Comparison of ENCODE assay signal across 1 cellular context in the genomic region with DNA sequence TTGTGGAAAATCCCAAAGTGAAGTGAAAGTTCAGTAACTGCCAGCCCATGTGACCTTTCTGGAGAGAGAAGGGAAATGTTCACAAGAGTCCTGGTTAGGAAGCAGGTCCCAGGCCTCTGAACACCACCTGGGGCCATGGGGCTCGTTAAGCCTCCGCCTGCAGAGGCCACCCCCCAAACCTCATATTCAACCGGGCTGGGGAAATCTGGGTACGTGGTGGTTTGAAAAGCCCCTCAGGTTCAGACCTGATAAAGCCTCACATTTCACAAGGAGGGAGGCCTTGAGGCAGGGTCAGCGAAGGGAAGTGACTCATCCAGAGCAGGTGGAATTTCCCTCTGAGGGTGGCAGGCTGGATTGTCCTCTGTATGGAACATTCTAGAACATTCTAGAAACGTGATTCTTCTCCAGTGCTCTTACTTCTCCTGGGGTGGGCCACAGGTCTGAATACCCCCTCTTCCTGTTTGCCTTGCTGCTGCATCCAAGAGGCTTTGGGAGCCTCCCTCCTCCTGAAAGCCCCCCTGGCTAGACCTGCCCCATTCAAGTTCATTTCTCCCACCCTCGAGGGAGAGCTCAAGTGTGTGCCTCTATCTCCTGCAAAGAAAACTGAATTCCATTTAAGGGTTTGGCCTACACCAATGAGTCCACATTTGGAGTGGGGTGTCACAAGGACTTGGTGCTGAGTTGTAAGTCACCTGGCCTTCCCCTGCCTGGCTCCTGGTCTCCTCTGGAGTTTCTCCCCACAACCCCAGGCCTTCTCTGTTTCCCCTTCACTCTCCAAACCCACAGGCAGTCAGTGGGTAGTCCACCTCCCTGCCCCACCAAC.
A peak's percentile ranks its signal among the peaks of the same experiment; 100 is the strongest.
TF ChIP-seq lines count a peak whose summit lies in the region.

No MANE protein-coding gene starts in this region.

TF ChIP-seq in HepG2, 621 proteins besides CTCF, POLR2A, EP300 and RAD21:
- no peak for TF ChIP-seq ZNF34 (CRISPR knock-in tag; IDR thresholded peaks at IDR 0.05; ENCODE audit: borderline replicate concordance)
- peak; percentile 45 for TF ChIP-seq AGO2 (optimal IDR thresholded peaks at IDR 0.05; ENCODE audit: low read depth, low read length)
- no peak for TF ChIP-seq ISL2 (CRISPR knock-in tag; IDR thresholded peaks at IDR 0.05)
- TF ChIP-seq, protein P1, sequence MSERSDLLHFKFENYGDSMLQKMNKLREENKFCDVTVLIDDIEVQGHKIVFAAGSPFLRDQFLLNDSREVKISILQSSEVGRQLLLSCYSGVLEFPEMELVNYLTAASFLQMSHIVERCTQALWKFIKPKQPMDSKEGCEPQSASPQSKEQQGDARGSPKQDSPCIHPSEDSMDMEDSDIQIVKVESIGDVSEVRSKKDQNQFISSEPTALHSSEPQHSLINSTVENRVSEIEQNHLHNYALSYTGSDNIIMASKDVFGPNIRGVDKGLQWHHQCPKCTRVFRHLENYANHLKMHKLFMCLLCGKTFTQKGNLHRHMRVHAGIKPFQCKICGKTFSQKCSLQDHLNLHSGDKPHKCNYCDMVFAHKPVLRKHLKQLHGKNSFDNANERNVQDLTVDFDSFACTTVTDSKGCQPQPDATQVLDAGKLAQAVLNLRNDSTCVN (CRISPR knock-in tag; IDR thresholded peaks at IDR 0.05; ENCODE audit: borderline replicate concordance), result peak; percentile 93
- TF ChIP-seq HNRNPLL (IDR thresholded peaks at IDR 0.05; ENCODE audit: low read depth, low read length, poor library complexity, severe bottlenecking), result no peak
- TF ChIP-seq AKAP8 (CRISPR knock-in tag; IDR thresholded peaks at IDR 0.05), result no peak
- TF ChIP-seq ZBTB42 (CRISPR knock-in tag; IDR thresholded peaks at IDR 0.05), result no peak
- TF ChIP-seq, protein P2, sequence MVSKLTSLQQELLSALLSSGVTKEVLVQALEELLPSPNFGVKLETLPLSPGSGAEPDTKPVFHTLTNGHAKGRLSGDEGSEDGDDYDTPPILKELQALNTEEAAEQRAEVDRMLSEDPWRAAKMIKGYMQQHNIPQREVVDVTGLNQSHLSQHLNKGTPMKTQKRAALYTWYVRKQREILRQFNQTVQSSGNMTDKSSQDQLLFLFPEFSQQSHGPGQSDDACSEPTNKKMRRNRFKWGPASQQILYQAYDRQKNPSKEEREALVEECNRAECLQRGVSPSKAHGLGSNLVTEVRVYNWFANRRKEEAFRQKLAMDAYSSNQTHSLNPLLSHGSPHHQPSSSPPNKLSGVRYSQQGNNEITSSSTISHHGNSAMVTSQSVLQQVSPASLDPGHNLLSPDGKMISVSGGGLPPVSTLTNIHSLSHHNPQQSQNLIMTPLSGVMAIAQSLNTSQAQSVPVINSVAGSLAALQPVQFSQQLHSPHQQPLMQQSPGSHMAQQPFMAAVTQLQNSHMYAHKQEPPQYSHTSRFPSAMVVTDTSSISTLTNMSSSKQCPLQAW (CRISPR knock-in tag; IDR thresholded peaks at IDR 0.05), result 0 out of 2 replicates have a peak, but pooled peaks have one; percentile 5
- peak; percentile 81 for TF ChIP-seq FOSL2 (CRISPR knock-in tag; IDR thresholded peaks at IDR 0.05)
- no peak for TF ChIP-seq GZF1 (CRISPR knock-in tag; IDR thresholded peaks at IDR 0.05)
- TF ChIP-seq RBFOX2 (IDR thresholded peaks at IDR 0.05; ENCODE audit: low read depth, low read length), result peak; percentile 34; the same call in 1 of the 2 replicates
- peak; percentile 33; the same call in 1 of the 2 replicates for TF ChIP-seq POLR2G (IDR thresholded peaks at IDR 0.05; ENCODE audit: low read depth, low read length)
- TF ChIP-seq, protein P3, sequence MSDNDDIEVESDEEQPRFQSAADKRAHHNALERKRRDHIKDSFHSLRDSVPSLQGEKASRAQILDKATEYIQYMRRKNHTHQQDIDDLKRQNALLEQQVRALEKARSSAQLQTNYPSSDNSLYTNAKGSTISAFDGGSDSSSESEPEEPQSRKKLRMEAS (IDR thresholded peaks at IDR 0.05), result 0 out of 2 replicates have a peak, but pooled peaks have one; percentile 19
- TF ChIP-seq, protein P4, sequence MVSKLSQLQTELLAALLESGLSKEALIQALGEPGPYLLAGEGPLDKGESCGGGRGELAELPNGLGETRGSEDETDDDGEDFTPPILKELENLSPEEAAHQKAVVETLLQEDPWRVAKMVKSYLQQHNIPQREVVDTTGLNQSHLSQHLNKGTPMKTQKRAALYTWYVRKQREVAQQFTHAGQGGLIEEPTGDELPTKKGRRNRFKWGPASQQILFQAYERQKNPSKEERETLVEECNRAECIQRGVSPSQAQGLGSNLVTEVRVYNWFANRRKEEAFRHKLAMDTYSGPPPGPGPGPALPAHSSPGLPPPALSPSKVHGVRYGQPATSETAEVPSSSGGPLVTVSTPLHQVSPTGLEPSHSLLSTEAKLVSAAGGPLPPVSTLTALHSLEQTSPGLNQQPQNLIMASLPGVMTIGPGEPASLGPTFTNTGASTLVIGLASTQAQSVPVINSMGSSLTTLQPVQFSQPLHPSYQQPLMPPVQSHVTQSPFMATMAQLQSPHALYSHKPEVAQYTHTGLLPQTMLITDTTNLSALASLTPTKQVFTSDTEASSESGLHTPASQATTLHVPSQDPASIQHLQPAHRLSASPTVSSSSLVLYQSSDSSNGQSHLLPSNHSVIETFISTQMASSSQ (IDR thresholded peaks at IDR 0.05; ENCODE audit: low read depth), result no peak
- TF ChIP-seq, protein P4 (CRISPR knock-in tag; IDR thresholded peaks at IDR 0.05; ENCODE audit: borderline replicate concordance), result no peak
- peak; percentile 21 for TF ChIP-seq HNRNPH1 (optimal IDR thresholded peaks at IDR 0.05; ENCODE audit: low read depth, low read length)
- TF ChIP-seq, protein P5, sequence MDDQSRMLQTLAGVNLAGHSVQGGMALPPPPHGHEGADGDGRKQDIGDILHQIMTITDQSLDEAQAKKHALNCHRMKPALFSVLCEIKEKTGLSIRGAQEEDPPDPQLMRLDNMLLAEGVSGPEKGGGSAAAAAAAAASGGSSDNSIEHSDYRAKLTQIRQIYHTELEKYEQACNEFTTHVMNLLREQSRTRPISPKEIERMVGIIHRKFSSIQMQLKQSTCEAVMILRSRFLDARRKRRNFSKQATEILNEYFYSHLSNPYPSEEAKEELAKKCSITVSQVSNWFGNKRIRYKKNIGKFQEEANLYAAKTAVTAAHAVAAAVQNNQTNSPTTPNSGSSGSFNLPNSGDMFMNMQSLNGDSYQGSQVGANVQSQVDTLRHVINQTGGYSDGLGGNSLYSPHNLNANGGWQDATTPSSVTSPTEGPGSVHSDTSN (CRISPR knock-in tag; IDR thresholded peaks at IDR 0.05; ENCODE audit: borderline replicate concordance), result no peak
- TF ChIP-seq, protein P6, sequence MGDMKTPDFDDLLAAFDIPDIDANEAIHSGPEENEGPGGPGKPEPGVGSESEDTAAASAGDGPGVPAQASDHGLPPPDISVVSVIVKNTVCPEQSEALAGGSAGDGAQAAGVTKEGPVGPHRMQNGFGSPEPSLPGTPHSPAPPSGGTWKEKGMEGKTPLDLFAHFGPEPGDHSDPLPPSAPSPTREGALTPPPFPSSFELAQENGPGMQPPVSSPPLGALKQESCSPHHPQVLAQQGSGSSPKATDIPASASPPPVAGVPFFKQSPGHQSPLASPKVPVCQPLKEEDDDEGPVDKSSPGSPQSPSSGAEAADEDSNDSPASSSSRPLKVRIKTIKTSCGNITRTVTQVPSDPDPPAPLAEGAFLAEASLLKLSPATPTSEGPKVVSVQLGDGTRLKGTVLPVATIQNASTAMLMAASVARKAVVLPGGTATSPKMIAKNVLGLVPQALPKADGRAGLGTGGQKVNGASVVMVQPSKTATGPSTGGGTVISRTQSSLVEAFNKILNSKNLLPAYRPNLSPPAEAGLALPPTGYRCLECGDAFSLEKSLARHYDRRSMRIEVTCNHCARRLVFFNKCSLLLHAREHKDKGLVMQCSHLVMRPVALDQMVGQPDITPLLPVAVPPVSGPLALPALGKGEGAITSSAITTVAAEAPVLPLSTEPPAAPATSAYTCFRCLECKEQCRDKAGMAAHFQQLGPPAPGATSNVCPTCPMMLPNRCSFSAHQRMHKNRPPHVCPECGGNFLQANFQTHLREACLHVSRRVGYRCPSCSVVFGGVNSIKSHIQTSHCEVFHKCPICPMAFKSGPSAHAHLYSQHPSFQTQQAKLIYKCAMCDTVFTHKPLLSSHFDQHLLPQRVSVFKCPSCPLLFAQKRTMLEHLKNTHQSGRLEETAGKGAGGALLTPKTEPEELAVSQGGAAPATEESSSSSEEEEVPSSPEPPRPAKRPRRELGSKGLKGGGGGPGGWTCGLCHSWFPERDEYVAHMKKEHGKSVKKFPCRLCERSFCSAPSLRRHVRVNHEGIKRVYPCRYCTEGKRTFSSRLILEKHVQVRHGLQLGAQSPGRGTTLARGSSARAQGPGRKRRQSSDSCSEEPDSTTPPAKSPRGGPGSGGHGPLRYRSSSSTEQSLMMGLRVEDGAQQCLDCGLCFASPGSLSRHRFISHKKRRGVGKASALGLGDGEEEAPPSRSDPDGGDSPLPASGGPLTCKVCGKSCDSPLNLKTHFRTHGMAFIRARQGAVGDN (CRISPR knock-in tag; IDR thresholded peaks at IDR 0.05), result peak; percentile 37
- TF ChIP-seq ZNF563 (CRISPR knock-in tag; IDR thresholded peaks at IDR 0.05), result no peak
- TF ChIP-seq, protein P7, sequence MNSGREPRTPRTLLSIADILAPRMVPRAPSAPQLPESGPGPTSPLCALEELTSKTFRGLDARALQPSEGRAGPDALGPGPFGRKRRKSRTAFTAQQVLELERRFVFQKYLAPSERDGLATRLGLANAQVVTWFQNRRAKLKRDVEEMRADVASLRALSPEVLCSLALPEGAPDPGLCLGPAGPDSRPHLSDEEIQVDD (CRISPR knock-in tag; IDR thresholded peaks at IDR 0.05; ENCODE audit: borderline replicate concordance), result no peak
- no peak for TF ChIP-seq HNRNPUL1 (IDR thresholded peaks at IDR 0.05; ENCODE audit: low read depth, low read length)
- TF ChIP-seq, protein P8, sequence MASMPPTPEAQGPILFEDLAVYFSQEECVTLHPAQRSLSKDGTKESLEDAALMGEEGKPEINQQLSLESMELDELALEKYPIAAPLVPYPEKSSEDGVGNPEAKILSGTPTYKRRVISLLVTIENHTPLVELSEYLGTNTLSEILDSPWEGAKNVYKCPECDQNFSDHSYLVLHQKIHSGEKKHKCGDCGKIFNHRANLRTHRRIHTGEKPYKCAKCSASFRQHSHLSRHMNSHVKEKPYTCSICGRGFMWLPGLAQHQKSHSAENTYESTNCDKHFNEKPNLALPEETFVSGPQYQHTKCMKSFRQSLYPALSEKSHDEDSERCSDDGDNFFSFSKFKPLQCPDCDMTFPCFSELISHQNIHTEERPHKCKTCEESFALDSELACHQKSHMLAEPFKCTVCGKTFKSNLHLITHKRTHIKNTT (CRISPR knock-in tag; IDR thresholded peaks at IDR 0.05), result no peak
- no peak for TF ChIP-seq ZNF180 (CRISPR knock-in tag; IDR thresholded peaks at IDR 0.05; ENCODE audit: borderline replicate concordance, low read depth)
- TF ChIP-seq, protein P9, sequence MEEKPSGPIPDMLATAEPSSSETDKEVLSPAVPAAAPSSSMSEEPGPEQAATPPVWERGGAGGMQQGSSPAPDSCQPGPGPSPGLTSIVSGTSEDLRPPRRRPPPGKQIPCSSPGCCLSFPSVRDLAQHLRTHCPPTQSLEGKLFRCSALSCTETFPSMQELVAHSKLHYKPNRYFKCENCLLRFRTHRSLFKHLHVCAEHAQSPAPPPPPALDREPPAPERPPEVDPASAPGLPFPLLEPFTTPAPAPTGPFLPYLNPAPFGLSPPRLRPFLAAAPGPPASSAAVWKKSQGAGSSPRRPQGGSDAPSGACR (CRISPR knock-in tag; IDR thresholded peaks at IDR 0.05), result no peak
- TF ChIP-seq, protein P10, sequence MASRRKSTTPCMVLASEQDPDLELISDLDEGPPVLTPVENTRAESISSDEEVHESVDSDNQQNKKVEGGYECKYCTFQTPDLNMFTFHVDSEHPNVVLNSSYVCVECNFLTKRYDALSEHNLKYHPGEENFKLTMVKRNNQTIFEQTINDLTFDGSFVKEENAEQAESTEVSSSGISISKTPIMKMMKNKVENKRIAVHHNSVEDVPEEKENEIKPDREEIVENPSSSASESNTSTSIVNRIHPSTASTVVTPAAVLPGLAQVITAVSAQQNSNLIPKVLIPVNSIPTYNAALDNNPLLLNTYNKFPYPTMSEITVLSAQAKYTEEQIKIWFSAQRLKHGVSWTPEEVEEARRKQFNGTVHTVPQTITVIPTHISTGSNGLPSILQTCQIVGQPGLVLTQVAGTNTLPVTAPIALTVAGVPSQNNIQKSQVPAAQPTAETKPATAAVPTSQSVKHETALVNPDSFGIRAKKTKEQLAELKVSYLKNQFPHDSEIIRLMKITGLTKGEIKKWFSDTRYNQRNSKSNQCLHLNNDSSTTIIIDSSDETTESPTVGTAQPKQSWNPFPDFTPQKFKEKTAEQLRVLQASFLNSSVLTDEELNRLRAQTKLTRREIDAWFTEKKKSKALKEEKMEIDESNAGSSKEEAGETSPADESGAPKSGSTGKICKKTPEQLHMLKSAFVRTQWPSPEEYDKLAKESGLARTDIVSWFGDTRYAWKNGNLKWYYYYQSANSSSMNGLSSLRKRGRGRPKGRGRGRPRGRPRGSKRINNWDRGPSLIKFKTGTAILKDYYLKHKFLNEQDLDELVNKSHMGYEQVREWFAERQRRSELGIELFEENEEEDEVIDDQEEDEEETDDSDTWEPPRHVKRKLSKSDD (CRISPR knock-in tag; IDR thresholded peaks at IDR 0.05; ENCODE audit: low read depth), result no peak
